In genomic region chr16:15548482-15548891, GRCh38 we compare ENCODE assay signal across 26 cellular contexts.
A peak's percentile ranks its signal among the peaks of the same experiment; 100 is the strongest.
DNase-seq lines count a peak whose midpoint lies in the region; ATAC-seq, FAIRE-seq and TF ChIP-seq lines count a peak whose summit lies in the region.
"Had no signal": no experiment of that assay in that cellular context is flagged by ENCODE, and none has a peak within 500 bp of the region (broad histone marks: within the 10 kb centered on the region; RNA-seq: fewer than 3 reads in every experiment).

No MANE protein-coding gene starts in this region.

- no peak overlapping the region for H3K14ac ChIP-seq in mesenchymal stem cell (ENCODE audit: low read length in 2 of 2)

- H4K91ac ChIP-seq in mesenchymal stem cell (ENCODE audit: low read length) = no peak overlapping the region

- no peak overlapping the region for H3K4me3 Mint-ChIP-seq in activated CD4-positive, alpha-beta T cell treated with anti-CD3 and anti-CD28 coated beads, Interleukin-2, amount 10 ng/mL, durations not matched to agents 7 days and 5 days
- H3K4me3 Mint-ChIP-seq: CD4-positive, CD25-positive, alpha-beta regulatory T cell; HFFc6; naive thymus-derived CD8-positive, alpha-beta T cell; T-helper 1 cell treated with Interleukin-12 subunit alpha and Interleukin-12 subunit beta and Interleukin-4 antibody, amounts not matched to agents 30 μg/mL and 1 μg/mL, for 36 hours had no signal

- in situ Hi-C loops in Caki2 (cut with HindIII; ENCODE audit: low pct_unique_long_range_greater_than_20kb, low sequenced_read_pairs) = no loop called here

- no peak overlapping the region for H2BK12ac ChIP-seq in mesenchymal stem cell (ENCODE audit: low read length in 2 of 2)

- CTCF ChIA-PET in activated CD4-positive, alpha-beta T cell treated with anti-CD3 and anti-CD28 coated beads, Interleukin-2, amount 10 ng/mL, durations not matched to agents 7 days and 5 days (lab: Charles Lee) = interaction anchor here (0.7 to 1.1 kb wide), 2 partner anchors 24 to 1160 kb away, joined by 3 read pairs; no protein-coding TSS in a partner anchor

- H3K4me3 ChIP-seq in bronchial epithelial cell (ENCODE audit: low read depth, low read length) (no peak overlapping the region), mesenchymal stem cell (ENCODE audit: insufficient read depth in 1 of 2, low read depth in 1 of 2, low read length in 2 of 2) (no peak overlapping the region)
- H3K4me3 ChIP-seq: esophagus squamous epithelium, sigmoid colon, thoracic aorta had no signal

- no peaks in the 10 kb centered on the region for H3K9me3 Mint-ChIP-seq in activated CD4-positive, alpha-beta T cell treated with anti-CD3 and anti-CD28 coated beads, Interleukin-2, amount 10 ng/mL, durations not matched to agents 7 days and 5 days
- H3K9me3 Mint-ChIP-seq: CD4-positive, CD25-positive, alpha-beta regulatory T cell; HFFc6; naive thymus-derived CD8-positive, alpha-beta T cell; T-helper 1 cell treated with Interleukin-12 subunit alpha and Interleukin-12 subunit beta and Interleukin-4 antibody, amounts not matched to agents 30 μg/mL and 1 μg/mL, for 36 hours had no signal

- ATAC-seq in GM21526 (IDR thresholded peaks at IDR 0.05; ENCODE audit: low FRiP score, unreplicated experiment) (no peak), GM21447 (IDR thresholded peaks at IDR 0.05; ENCODE audit: unreplicated experiment) (no peak)
- ATAC-seq: left cardiac atrium; naive thymus-derived CD8-positive, alpha-beta T cell; PC-3 had no signal

- H2AK5ac ChIP-seq in mesenchymal stem cell (ENCODE audit: low read length, severe bottlenecking) = peak overlapping the region; percentile 49

- FAIRE-seq in bronchial epithelial cell (lab: Jason Lieb, UNC) = no peak

- no peak overlapping the region for H3K18ac ChIP-seq in mesenchymal stem cell (ENCODE audit: low read depth in 1 of 2, low read length in 2 of 2)

- H3K4me2 ChIP-seq in mesenchymal stem cell (ENCODE audit: low read length, poor library complexity, severe bottlenecking) = no peak overlapping the region

- 79% methylated on average over 1 of the region's 3 CpGs for WGBS in mesenchymal stem cell

- H2BK120ac ChIP-seq in mesenchymal stem cell (ENCODE audit: low read depth, low read length) = no peak overlapping the region

- H3K9ac ChIP-seq in mesenchymal stem cell (ENCODE audit: low read length) = no peak overlapping the region

- no peaks in the 10 kb centered on the region for H3K36me3 ChIP-seq in bronchial epithelial cell (ENCODE audit: control insufficient read depth, insufficient read depth, low read length)
- H3K36me3 ChIP-seq in mesenchymal stem cell (ENCODE audit: control insufficient read depth in 1 of 2, insufficient read depth in 2 of 2, low read depth in 1 of 2, low read length in 2 of 2) = peaks cover 4 to 32% of the 10 kb centered on the region in 2 experiments
- H3K36me3 ChIP-seq: esophagus squamous epithelium, sigmoid colon, thoracic aorta had no signal

- H3K27me3 ChIP-seq in bronchial epithelial cell (ENCODE audit: control insufficient read depth, insufficient read depth, low read length) = no peaks in the 10 kb centered on the region
- no peaks in the 10 kb centered on the region for H3K27me3 ChIP-seq in mesenchymal stem cell (ENCODE audit: control insufficient read depth in 1 of 2, insufficient read depth in 1 of 2, low read length in 2 of 2)
- H3K27me3 ChIP-seq: esophagus squamous epithelium, sigmoid colon had no signal

- H3K4me1 Mint-ChIP-seq in activated CD4-positive, alpha-beta T cell treated with anti-CD3 and anti-CD28 coated beads, Interleukin-2, amount 10 ng/mL, durations not matched to agents 7 days and 5 days = no peaks in the 10 kb centered on the region
- H3K4me1 Mint-ChIP-seq: CD4-positive, CD25-positive, alpha-beta regulatory T cell had no signal

- no peak for TF ChIP-seq CTCF in bronchial epithelial cell (IDR thresholded peaks at IDR 0.05; ENCODE audit: insufficient read depth, low read length, severe bottlenecking)

- peak overlapping the region; percentile 19 for H4K8ac ChIP-seq in mesenchymal stem cell (ENCODE audit: low read length)

- peak; percentile 59 for DNase-seq in Caki2 (ENCODE audit: low read depth)
- peak; percentile 16 for DNase-seq in NCI-H146 (lab: John Stamatoyannopoulos, UW)
- DNase-seq in bronchial epithelial cell (ENCODE audit: low read depth) = peak; percentile 32
- no peak for DNase-seq in mesenchymal stem cell
- DNase-seq in activated CD4-positive, alpha-beta T cell treated with anti-CD3 and anti-CD28 coated beads for 1 hour = no peak
- no peak for DNase-seq in activated CD4-positive, alpha-beta T cell treated with anti-CD3 and anti-CD28 coated beads, Interleukin-2, amount 10 ng/mL, durations not matched to agents 7 days and 5 days
- DNase-seq: activated CD4-positive, alpha-beta T cell treated with anti-CD3 and anti-CD28 coated beads, Interleukin-2, amount 50 U/mL, for 1 hour; activated CD8-positive, alpha-beta memory T cell treated with anti-CD3 and anti-CD28 coated beads, Interleukin-2, amount 50 U/mL, for 4 hours; activated effector memory CD4-positive, alpha-beta T cell treated with Interleukin-2 at 50 U/mL for 16 hours; amniotic stem cell; CD4-positive, CD25-positive, alpha-beta regulatory T cell; esophagus squamous epithelium; HFFc6; KG1; left cardiac atrium; MV-4-11; naive thymus-derived CD8-positive, alpha-beta T cell; NCI-H187 treated with DMSO at 0.1 percent for 48 hours; NCI-H345; PC-3; SIG-M5; sigmoid colon had no signal

- peak overlapping the region; percentile 83 for H3K27ac ChIP-seq in mesenchymal stem cell (ENCODE audit: low read length, poor library complexity, severe bottlenecking)
- H3K27ac ChIP-seq: sigmoid colon, thoracic aorta had no signal

- no peak overlapping the region for H3K4ac ChIP-seq in mesenchymal stem cell (ENCODE audit: low read depth in 1 of 2, low read length in 2 of 2)

- H3K4me1 ChIP-seq in mesenchymal stem cell (ENCODE audit: control insufficient read depth, insufficient read depth, low read depth, low read length) = peaks cover 3% of the 10 kb centered on the region

- H3K27ac Mint-ChIP-seq in activated CD4-positive, alpha-beta T cell treated with anti-CD3 and anti-CD28 coated beads, Interleukin-2, amount 10 ng/mL, durations not matched to agents 7 days and 5 days = no peak overlapping the region
- H3K27ac Mint-ChIP-seq: CD4-positive, CD25-positive, alpha-beta regulatory T cell; HFFc6; T-helper 1 cell treated with Interleukin-12 subunit alpha and Interleukin-12 subunit beta and Interleukin-4 antibody, amounts not matched to agents 30 μg/mL and 1 μg/mL, for 36 hours had no signal

- no peaks in the 10 kb centered on the region for H3K36me3 Mint-ChIP-seq in activated CD4-positive, alpha-beta T cell treated with anti-CD3 and anti-CD28 coated beads, Interleukin-2, amount 10 ng/mL, durations not matched to agents 7 days and 5 days (ENCODE audit: low read depth)
- H3K36me3 Mint-ChIP-seq: CD4-positive, CD25-positive, alpha-beta regulatory T cell; naive thymus-derived CD8-positive, alpha-beta T cell had no signal

- H3K23ac ChIP-seq in mesenchymal stem cell (ENCODE audit: low read length in 2 of 2) = peak overlapping the region in 1 of 2 experiments; percentile 38

- no peaks in the 10 kb centered on the region for H3K27me3 Mint-ChIP-seq in activated CD4-positive, alpha-beta T cell treated with anti-CD3 and anti-CD28 coated beads, Interleukin-2, amount 10 ng/mL, durations not matched to agents 7 days and 5 days
- H3K27me3 Mint-ChIP-seq: naive thymus-derived CD8-positive, alpha-beta T cell had no signal

- POLR2A ChIA-PET in activated CD4-positive, alpha-beta T cell treated with anti-CD3 and anti-CD28 coated beads, Interleukin-2, amount 10 ng/mL, durations not matched to agents 7 days and 5 days (lab: Charles Lee) = no interaction called here

- H3K9me3 ChIP-seq in mesenchymal stem cell (ENCODE audit: control insufficient read depth, low read length) = no peaks in the 10 kb centered on the region
- H3K9me3 ChIP-seq: esophagus squamous epithelium, sigmoid colon, thoracic aorta had no signal

- peaks cover 3% of the 10 kb centered on the region for H3K79me1 ChIP-seq in mesenchymal stem cell (replicated peaks; ENCODE audit: low read length, poor library complexity, severe bottlenecking)

- no peak overlapping the region for H2BK5ac ChIP-seq in mesenchymal stem cell (ENCODE audit: low read depth, low read length, poor library complexity, severe bottlenecking)

- no peak overlapping the region for H2BK15ac ChIP-seq in mesenchymal stem cell (ENCODE audit: low read depth, poor library complexity, severe bottlenecking)

- no peak overlapping the region for H2AFZ ChIP-seq in mesenchymal stem cell (ENCODE audit: low read depth, low read length)

Comparison
In these comparisons a context has a peak if more than half of its experiments do, and no peak if none do; other contexts are left out.
1. DNase-seq: peak in Caki2 (single experiment), NCI-H146 (single experiment) and bronchial epithelial cell (single experiment); none in mesenchymal stem cell (single experiment), activated CD4-positive, alpha-beta T cell treated with anti-CD3 and anti-CD28 coated beads for 1 hour (single experiment) and activated CD4-positive, alpha-beta T cell treated with anti-CD3 and anti-CD28 coated beads, Interleukin-2, amount 10 ng/mL, durations not matched to agents 7 days and 5 days (single experiment).